1 cellular context compared by ENCODE assay signal in genomic region chr1:71080782-71081696, GRCh38.
TF ChIP-seq lines count a peak whose summit lies in the region.

ZRANB2 (minus strand) TSS chr1:71081035; CDS start chr1:71080995, 40 bp downstream.

TF ChIP-seq in HEK293, 187 proteins besides CTCF, POLR2A, EP300 and RAD21 (continued from another document):
- TF ChIP-seq ZIC2 (tag by site-specific recombination; IDR thresholded peaks at IDR 0.05) (peak; percentile 69; the same call in 1 of the 2 replicates), ZNF211 (tag by site-specific recombination; IDR thresholded peaks at IDR 0.05; ENCODE audit: low read depth) (no peak), ZNF521 (tag by site-specific recombination; IDR thresholded peaks at IDR 0.05) (no peak), ZNF280D (tag by site-specific recombination; IDR thresholded peaks at IDR 0.05) (no peak), ZSCAN23 (tag by site-specific recombination; IDR thresholded peaks at IDR 0.05) (no peak), GLI2 (tag by site-specific recombination; IDR thresholded peaks at IDR 0.05; ENCODE audit: borderline replicate concordance, low read depth) (no peak), ZNF610 (tag by site-specific recombination; IDR thresholded peaks at IDR 0.05; ENCODE audit: borderline replicate concordance) (0 out of 2 replicates have a peak, but pooled peaks have one; percentile 15), ZBTB48 (tag by site-specific recombination; IDR thresholded peaks at IDR 0.05) (no peak), ZNF76 (tag by site-specific recombination; IDR thresholded peaks at IDR 0.05; ENCODE audit: borderline replicate concordance, low read depth) (no peak), ZBTB21 (tag by site-specific recombination; IDR thresholded peaks at IDR 0.05) (0 out of 2 replicates have a peak, but pooled peaks have one; percentile 33), HOXA7 (CRISPR knock-in tag; IDR thresholded peaks at IDR 0.05; ENCODE audit: borderline replicate concordance) (no peak), ZXDB (tag by site-specific recombination; IDR thresholded peaks at IDR 0.05) (peak; percentile 84), SP3 (tag by site-specific recombination; IDR thresholded peaks at IDR 0.05) (peak; percentile 77), TRIM28 (IDR thresholded peaks at IDR 0.05; ENCODE audit: borderline replicate concordance, low read length) (0 out of 2 replicates have a peak, but pooled peaks have one; percentile 88), ZNF48 (tag by site-specific recombination; IDR thresholded peaks at IDR 0.05) (no peak), ZNF830 (tag by site-specific recombination; IDR thresholded peaks at IDR 0.05; ENCODE audit: low read depth) (no peak)
- TF ChIP-seq, protein P1, sequence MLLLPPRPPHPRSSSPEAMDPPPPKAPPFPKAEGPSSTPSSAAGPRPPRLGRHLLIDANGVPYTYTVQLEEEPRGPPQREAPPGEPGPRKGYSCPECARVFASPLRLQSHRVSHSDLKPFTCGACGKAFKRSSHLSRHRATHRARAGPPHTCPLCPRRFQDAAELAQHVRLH (tag by site-specific recombination; IDR thresholded peaks at IDR 0.05): peak; percentile 18; the same call in 1 of the 2 replicates
